In the genomic region with DNA sequence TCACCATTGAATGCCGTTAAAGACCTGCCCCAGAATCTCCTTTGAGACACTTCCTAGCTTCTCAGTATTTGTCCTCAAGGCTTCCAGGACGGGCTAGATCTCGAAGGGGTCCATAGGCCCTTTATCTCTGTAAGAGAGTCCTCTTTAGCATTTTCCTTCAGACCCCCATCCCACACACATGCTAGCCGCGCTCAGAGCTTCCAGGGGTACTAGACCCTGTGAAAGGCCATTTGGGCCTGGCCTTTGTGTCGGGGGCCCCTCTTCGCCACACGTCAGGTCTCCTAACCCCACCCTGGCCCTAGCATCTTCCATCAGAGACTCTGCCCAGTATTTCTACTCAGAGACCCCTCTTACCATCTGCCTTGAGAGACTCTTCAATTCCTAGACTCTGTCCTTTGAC, we compare ENCODE assay signal across 8 cellular contexts. TPM values are rescaled to one million over a fixed set of nuclear protein-coding genes. Genes with fewer than 3 reads are reported as not detected.
DNase-seq lines count a peak whose midpoint lies in the region; ATAC-seq and TF ChIP-seq lines count a peak whose summit lies in the region.

No MANE protein-coding gene starts in this region.

- no peak for TF ChIP-seq CTCF in HFF-Myc (IDR thresholded peaks at IDR 0.05; ENCODE audit: low read depth, low read length, missing control alignments)

- no peak for ATAC-seq in activated T-cell treated with anti-CD3 and anti-CD28 coated beads, Interleukin-2, amount 50 U/mL, for 4 hours
- ATAC-seq in stimulated activated memory B cell treated with anti-CD40 and anti-IgM and Interleukin-4, amounts not matched to agents 10 μg/mL and 1 μg/mL and 100 μg/mL, for 72 hours: no peak

- H3K9me3 Mint-ChIP-seq in activated T-cell treated with anti-CD3 and anti-CD28 coated beads, Interleukin-2, amount 50 U/mL, for 4 hours: no peaks in the 10 kb centered on the region
- H3K9me3 Mint-ChIP-seq in stimulated activated memory B cell treated with anti-CD40 and anti-IgM and Interleukin-4, amounts not matched to agents 10 μg/mL and 1 μg/mL and 100 μg/mL, for 72 hours: no peaks in the 10 kb centered on the region

- peaks cover 4% of the 10 kb centered on the region; the same call in 1 of the 2 replicates for H3K4me1 ChIP-seq in iPS DF 6.9 (ENCODE audit: control insufficient read depth, insufficient read depth, low read length)

- DNase-seq in HFF-Myc (ENCODE audit: extremely low read depth, low read depth) (no peak), iPS DF 6.9 (ENCODE audit: low read depth, low spot score) (no peak), glomerular visceral epithelial cell (ENCODE audit: extremely low spot score) (no peak), DMS79 (lab: John Stamatoyannopoulos, UW) (no peak), G401 (ENCODE audit: low spot score) (no peak)
- no peak for DNase-seq in activated T-cell treated with anti-CD3 and anti-CD28 coated beads, Interleukin-2, amount 50 U/mL, for 4 hours
- DNase-seq in stimulated activated naive CD4-positive, alpha-beta T cell treated with Interleukin-2 at 50 U/mL for 16 hours (lab: John Stamatoyannopoulos, UW): no peak

- H3K27me3 ChIP-seq in iPS DF 6.9 (ENCODE audit: control insufficient read depth, insufficient read depth, low read length): no peaks in the 10 kb centered on the region

- H3K36me3 Mint-ChIP-seq in activated T-cell treated with anti-CD3 and anti-CD28 coated beads, Interleukin-2, amount 50 U/mL, for 4 hours (ENCODE audit: insufficient read depth): peaks cover 16% of the 10 kb centered on the region
- peaks cover 19% of the 10 kb centered on the region for H3K36me3 Mint-ChIP-seq in stimulated activated memory B cell treated with anti-CD40 and anti-IgM and Interleukin-4, amounts not matched to agents 10 μg/mL and 1 μg/mL and 100 μg/mL, for 72 hours

- peaks cover 54% of the 10 kb centered on the region for H3K4me1 Mint-ChIP-seq in activated T-cell treated with anti-CD3 and anti-CD28 coated beads, Interleukin-2, amount 50 U/mL, for 4 hours (ENCODE audit: low read depth)
- peaks cover 55% of the 10 kb centered on the region for H3K4me1 Mint-ChIP-seq in stimulated activated memory B cell treated with anti-CD40 and anti-IgM and Interleukin-4, amounts not matched to agents 10 μg/mL and 1 μg/mL and 100 μg/mL, for 72 hours

- peak overlapping the region; percentile 89 for H3K4me3 Mint-ChIP-seq in activated T-cell treated with anti-CD3 and anti-CD28 coated beads, Interleukin-2, amount 50 U/mL, for 4 hours
- H3K4me3 Mint-ChIP-seq in stimulated activated memory B cell treated with anti-CD40 and anti-IgM and Interleukin-4, amounts not matched to agents 10 μg/mL and 1 μg/mL and 100 μg/mL, for 72 hours: peak overlapping the region; percentile 97

- peak overlapping the region; percentile 67 for H3K4me3 ChIP-seq in HFF-Myc (replicated peaks; ENCODE audit: low read depth, low read length)
- peak overlapping the region; percentile 97; the same call in 1 of the 2 replicates for H3K4me3 ChIP-seq in iPS DF 6.9 (ENCODE audit: low read length)

- H3K27ac ChIP-seq in iPS DF 6.9 (ENCODE audit: low read length): no peak overlapping the region

- no peaks in the 10 kb centered on the region for H3K9me3 ChIP-seq in iPS DF 6.9 (ENCODE audit: control insufficient read depth, insufficient read depth, low read length)

- in situ Hi-C loops in G401 (cut with HindIII; ENCODE audit: low sequenced_read_pairs): no loop called here

- no CpG with 5 or more reads among the region's 8 CpGs for WGBS in iPS DF 6.9 (ENCODE audit: insufficient coverage, insufficient read length)

- peaks cover 14% of the 10 kb centered on the region for H3K36me3 ChIP-seq in iPS DF 6.9 (ENCODE audit: control insufficient read depth, insufficient read depth, low read length)

- H3K27ac Mint-ChIP-seq in stimulated activated memory B cell treated with anti-CD40 and anti-IgM and Interleukin-4, amounts not matched to agents 10 μg/mL and 1 μg/mL and 100 μg/mL, for 72 hours: peak overlapping the region; percentile 96

- H3K27me3 Mint-ChIP-seq in activated T-cell treated with anti-CD3 and anti-CD28 coated beads, Interleukin-2, amount 50 U/mL, for 4 hours (ENCODE audit: low read depth): no peaks in the 10 kb centered on the region
- H3K27me3 Mint-ChIP-seq in stimulated activated memory B cell treated with anti-CD40 and anti-IgM and Interleukin-4, amounts not matched to agents 10 μg/mL and 1 μg/mL and 100 μg/mL, for 72 hours: no peaks in the 10 kb centered on the region

RNA-seq across cellular contexts. Expression of a gene that starts 0.8 kb away (rescaled TPM):
- total RNA-seq in activated T-cell treated with anti-CD3 and anti-CD28 coated beads, Interleukin-2, amount 50 U/mL, for 4 hours: 100 to 1,000 TPM; 236 to 281 (median 254) TPM
- 198 and 217 TPM in 2 replicates for total RNA-seq in G401 (2014; rRNA removed; shearing (Covaris generic))

RNA-seq across cellular contexts. Expression of a gene that starts 24.1 kb away (rescaled TPM):
- 10 to 100 TPM; 45.4 to 51.4 (median 49.4) TPM for total RNA-seq in activated T-cell treated with anti-CD3 and anti-CD28 coated beads, Interleukin-2, amount 50 U/mL, for 4 hours
- total RNA-seq in G401 (2014; rRNA removed; shearing (Covaris generic)): 88.1 and 118 TPM in 2 replicates

RNA-seq across cellular contexts. Expression of a gene that starts 38.4 kb away (rescaled TPM):
- 10 to 100 TPM; 13.5 to 18.8 (median 16.0) TPM for total RNA-seq in activated T-cell treated with anti-CD3 and anti-CD28 coated beads, Interleukin-2, amount 50 U/mL, for 4 hours
- 53.1 and 57.3 TPM in 2 replicates for total RNA-seq in G401 (2014; rRNA removed; shearing (Covaris generic))

RNA-seq across cellular contexts. Expression of a gene that starts 49.4 kb away (rescaled TPM):
- total RNA-seq in activated T-cell treated with anti-CD3 and anti-CD28 coated beads, Interleukin-2, amount 50 U/mL, for 4 hours: 10 to 100 TPM; 77.7 to 83.4 (median 81.4) TPM
- total RNA-seq in G401 (2014; rRNA removed; shearing (Covaris generic)): 51.8 and 67.8 TPM in 2 replicates

RNA-seq across cellular contexts. Expression of a gene that starts 49.9 kb away (rescaled TPM):
- total RNA-seq in activated T-cell treated with anti-CD3 and anti-CD28 coated beads, Interleukin-2, amount 50 U/mL, for 4 hours: 100 to 1,000 TPM in 2 of 3 donors, 10 to 100 TPM in 1; 95.3 to 103 (median 100) TPM
- 87.1 and 115 TPM in 2 replicates for total RNA-seq in G401 (2014; rRNA removed; shearing (Covaris generic))
